In genomic region chr12:64889434-64890216, GRCh38 we compare ENCODE assay signal across 21 cellular contexts.
DNase-seq lines count a peak whose midpoint lies in the region; ATAC-seq, FAIRE-seq and TF ChIP-seq lines count a peak whose summit lies in the region.
"Had no signal": no experiment of that assay in that cellular context is flagged by ENCODE, and none has a peak within 500 bp of the region (broad histone marks: within the 10 kb centered on the region; RNA-seq: fewer than 3 reads in every experiment).

No MANE protein-coding gene starts in this region.

- POLR2A ChIA-PET in A549 (lab: Yijun Ruan, JAX) = no interaction called here

- TF ChIP-seq CTCF in A549 (IDR thresholded peaks at IDR 0.05) = no peak
- TF ChIP-seq CTCF in body of pancreas (IDR thresholded peaks at IDR 0.05) = no peak
- no peak for TF ChIP-seq CTCF in endothelial cell (IDR thresholded peaks at IDR 0.05; ENCODE audit: unreplicated experiment)

- H3K9ac ChIP-seq in mesenchymal stem cell (ENCODE audit: low read length) = no peak overlapping the region

- TF ChIP-seq POLR2A in A549 (IDR thresholded peaks at IDR 0.05; ENCODE audit: low read length) (no peak), body of pancreas (IDR thresholded peaks at IDR 0.05) (no peak)

- no peak for TF ChIP-seq EP300 in A549 (IDR thresholded peaks at IDR 0.05)

- no peak overlapping the region for H3K27ac Mint-ChIP-seq in endothelial cell (ENCODE audit: unreplicated experiment)
- H3K27ac Mint-ChIP-seq: activated CD4-positive, alpha-beta T cell treated with anti-CD3 and anti-CD28 coated beads for 36 hours; stimulated activated effector memory CD8-positive, alpha-beta T cell treated with anti-CD3 and anti-CD28 coated beads, Interleukin-12 subunit alpha, Interleukin-12 subunit beta, amount 100 ng/mL, for 72 hours had no signal

- H3K4me1 ChIP-seq in A549 (no peaks in the 10 kb centered on the region), body of pancreas (no peaks in the 10 kb centered on the region), mesenchymal stem cell (ENCODE audit: control insufficient read depth, insufficient read depth, low read depth, low read length) (no peaks in the 10 kb centered on the region)

- no peaks in the 10 kb centered on the region for H3K4me1 Mint-ChIP-seq in endothelial cell (ENCODE audit: unreplicated experiment)
- H3K4me1 Mint-ChIP-seq: central memory CD8-positive, alpha-beta T cell; neural crest cell; stimulated activated effector memory CD8-positive, alpha-beta T cell treated with anti-CD3 and anti-CD28 coated beads, Interleukin-12 subunit alpha, Interleukin-12 subunit beta, amount 100 ng/mL, for 72 hours had no signal

- no peak for TF ChIP-seq RAD21 in A549 (conservative IDR thresholded peaks at IDR 0.05 in 1 of 2, IDR thresholded peaks at IDR 0.05 in 1 of 2)

- H3K4ac ChIP-seq in mesenchymal stem cell (ENCODE audit: low read depth in 1 of 2, low read length in 2 of 2) = no peak overlapping the region

- H3K36me3 ChIP-seq in body of pancreas (replicated peaks in 1 of 2; ENCODE audit: insufficient read depth in 1 of 2, low read depth in 2 of 2) (no peaks in the 10 kb centered on the region), mesenchymal stem cell (ENCODE audit: control insufficient read depth in 1 of 2, insufficient read depth in 2 of 2, low read depth in 1 of 2, low read length in 2 of 2) (no peaks in the 10 kb centered on the region)

- no peaks in the 10 kb centered on the region for H3K27me3 Mint-ChIP-seq in endothelial cell (ENCODE audit: unreplicated experiment)

- ATAC-seq in A549 = peak; percentile 18 to 31; a peak in 3 of 6 replicates
- peak; percentile 48 for ATAC-seq in body of pancreas
- ATAC-seq in GM18870 (IDR thresholded peaks at IDR 0.05; ENCODE audit: unreplicated experiment) = no peak
- ATAC-seq: activated CD4-positive, alpha-beta T cell treated with anti-CD3 and anti-CD28 coated beads for 36 hours had no signal

- no peak overlapping the region for H2AFZ ChIP-seq in mesenchymal stem cell (ENCODE audit: low read depth, low read length)

- peak overlapping the region in 1 of 2 experiments; percentile 40 for H3K23ac ChIP-seq in mesenchymal stem cell (ENCODE audit: low read length in 2 of 2)

- H3K27ac ChIP-seq in A549 (no peak overlapping the region), body of pancreas (no peak overlapping the region), mesenchymal stem cell (ENCODE audit: low read length, poor library complexity, severe bottlenecking) (no peak overlapping the region)
- H3K27ac ChIP-seq: HL-60 had no signal

- no peak overlapping the region for H3K14ac ChIP-seq in mesenchymal stem cell (ENCODE audit: low read length in 2 of 2)

- no peaks in the 10 kb centered on the region for H3K27me3 ChIP-seq in body of pancreas
- peaks cover 0 to 26% of the 10 kb centered on the region in 2 experiments for H3K27me3 ChIP-seq in mesenchymal stem cell (ENCODE audit: control insufficient read depth in 1 of 2, insufficient read depth in 1 of 2, low read length in 2 of 2)

- FAIRE-seq in A549 (lab: Jason Lieb, UNC) = no peak
- no peak for FAIRE-seq in frontal cortex (lab: Jason Lieb, UNC)
- FAIRE-seq: islet of Langerhans had no signal

- no peak overlapping the region for H2AK5ac ChIP-seq in mesenchymal stem cell (ENCODE audit: low read length, severe bottlenecking)

- no peak overlapping the region for H2BK5ac ChIP-seq in mesenchymal stem cell (ENCODE audit: low read depth, low read length, poor library complexity, severe bottlenecking)

- no peak overlapping the region for H2BK120ac ChIP-seq in mesenchymal stem cell (ENCODE audit: low read depth, low read length)

- H4K8ac ChIP-seq in mesenchymal stem cell (ENCODE audit: low read length) = no peak overlapping the region

- peak overlapping the region in 1 of 2 experiments; percentile 12 for H3K18ac ChIP-seq in mesenchymal stem cell (ENCODE audit: low read depth in 1 of 2, low read length in 2 of 2)

- no peaks in the 10 kb centered on the region for H3K36me3 Mint-ChIP-seq in endothelial cell (ENCODE audit: low read depth, unreplicated experiment)
- H3K36me3 Mint-ChIP-seq: stimulated activated effector memory CD8-positive, alpha-beta T cell treated with anti-CD3 and anti-CD28 coated beads, Interleukin-12 subunit alpha, Interleukin-12 subunit beta, amount 100 ng/mL, for 72 hours had no signal

- no peak overlapping the region for H2BK12ac ChIP-seq in mesenchymal stem cell (ENCODE audit: low read length in 2 of 2)

- no peaks in the 10 kb centered on the region for H3K79me1 ChIP-seq in mesenchymal stem cell (replicated peaks; ENCODE audit: low read length, poor library complexity, severe bottlenecking)

- CTCF ChIA-PET in A549 (lab: Yijun Ruan, JAX) = interaction anchor here (0.7 to 5.3 kb wide), 21 partner anchors 7 to 1820 kb away, joined by 3 to 67 read pairs (median 4); partner anchors contain the start of gene WIF1

- H3K9me3 Mint-ChIP-seq in endothelial cell (ENCODE audit: unreplicated experiment) = no peaks in the 10 kb centered on the region
- H3K9me3 Mint-ChIP-seq: central memory CD8-positive, alpha-beta T cell; neural crest cell; stimulated activated effector memory CD8-positive, alpha-beta T cell treated with anti-CD3 and anti-CD28 coated beads, Interleukin-12 subunit alpha, Interleukin-12 subunit beta, amount 100 ng/mL, for 72 hours had no signal

- H3K9me3 ChIP-seq in A549 (no peaks in the 10 kb centered on the region), body of pancreas (no peaks in the 10 kb centered on the region), mesenchymal stem cell (ENCODE audit: control insufficient read depth, low read length) (no peaks in the 10 kb centered on the region)

- WGBS in A549 (ENCODE audit: missing lambda C conversion rate) = 27% methylated on average over 11 of the region's 11 CpGs
- WGBS in body of pancreas, 2 donors = 27 to 44% methylated on average over 11 of the region's 11 CpGs
- WGBS in mesenchymal stem cell = 23% methylated on average over 11 of the region's 11 CpGs

- H3K4me3 Mint-ChIP-seq in endothelial cell (ENCODE audit: unreplicated experiment) = no peak overlapping the region
- H3K4me3 Mint-ChIP-seq: activated CD4-positive, alpha-beta T cell treated with anti-CD3 and anti-CD28 coated beads for 36 hours; central memory CD8-positive, alpha-beta T cell; neural crest cell; stimulated activated effector memory CD8-positive, alpha-beta T cell treated with anti-CD3 and anti-CD28 coated beads, Interleukin-12 subunit alpha, Interleukin-12 subunit beta, amount 100 ng/mL, for 72 hours had no signal

- no peak for DNase-seq in A549 (ENCODE audit: low read depth in 1 of 2, low spot score in 1 of 2)
- peak; percentile 65 for DNase-seq in HT-29 (ENCODE audit: low spot score)
- peak in 2 of 4 donors; percentile 7 to 26 for DNase-seq in body of pancreas
- DNase-seq in mesenchymal stem cell = peak; percentile 14
- DNase-seq in frontal cortex (ENCODE audit: low spot score in 2 of 2) = no peak
- DNase-seq in cerebellar cortex (ENCODE audit: low spot score) = no peak
- no peak for DNase-seq in endothelial cell (ENCODE audit: low spot score)
- DNase-seq: activated CD4-positive, alpha-beta T cell treated with anti-CD3 and anti-CD28 coated beads for 36 hours; activated effector memory CD4-positive, alpha-beta T cell treated with anti-CD3 and anti-CD28 coated beads, Interleukin-2, amount 50 U/mL, for 16 hours; DMS79; GOT3; head of caudate nucleus; NCI-H1105; NCI-H526 treated with DMSO at 0.1 percent for 48 hours; T-helper 9 cell had no signal

- no peak overlapping the region for H2BK15ac ChIP-seq in mesenchymal stem cell (ENCODE audit: low read depth, poor library complexity, severe bottlenecking)

- H3K4me2 ChIP-seq in A549 (no peak overlapping the region), mesenchymal stem cell (ENCODE audit: low read length, poor library complexity, severe bottlenecking) (no peak overlapping the region)

- intact Hi-C loops in body of pancreas (cut with DNase I) = loop anchor here (5.0 kb wide), 1 partner anchor 228 kb away; no protein-coding TSS in a partner anchor

- H3K4me3 ChIP-seq in A549 (no peak overlapping the region), body of pancreas (no peak overlapping the region), mesenchymal stem cell (ENCODE audit: insufficient read depth in 1 of 2, low read depth in 1 of 2, low read length in 2 of 2) (no peak overlapping the region)

- H4K91ac ChIP-seq in mesenchymal stem cell (ENCODE audit: low read length) = no peak overlapping the region

TF ChIP-seq in A549, 52 proteins besides CTCF, POLR2A, EP300 and RAD21 (continues in another document):
- TF ChIP-seq, protein P1, sequence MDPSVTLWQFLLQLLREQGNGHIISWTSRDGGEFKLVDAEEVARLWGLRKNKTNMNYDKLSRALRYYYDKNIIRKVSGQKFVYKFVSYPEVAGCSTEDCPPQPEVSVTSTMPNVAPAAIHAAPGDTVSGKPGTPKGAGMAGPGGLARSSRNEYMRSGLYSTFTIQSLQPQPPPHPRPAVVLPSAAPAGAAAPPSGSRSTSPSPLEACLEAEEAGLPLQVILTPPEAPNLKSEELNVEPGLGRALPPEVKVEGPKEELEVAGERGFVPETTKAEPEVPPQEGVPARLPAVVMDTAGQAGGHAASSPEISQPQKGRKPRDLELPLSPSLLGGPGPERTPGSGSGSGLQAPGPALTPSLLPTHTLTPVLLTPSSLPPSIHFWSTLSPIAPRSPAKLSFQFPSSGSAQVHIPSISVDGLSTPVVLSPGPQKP (IDR thresholded peaks at IDR 0.05; ENCODE audit: low read depth, low read length) = no peak
- TF ChIP-seq PHF8 (IDR thresholded peaks at IDR 0.05; ENCODE audit: borderline replicate concordance, low read depth) (no peak), CEBPB (IDR thresholded peaks at IDR 0.05) (no peak), MAZ (IDR thresholded peaks at IDR 0.05; ENCODE audit: borderline replicate concordance, low read depth, low read length) (no peak), ZFP36 (IDR thresholded peaks at IDR 0.05; ENCODE audit: borderline replicate concordance, partially characterized antibody) (no peak), CBX8 (IDR thresholded peaks at IDR 0.05) (no peak), CHD4 (IDR thresholded peaks at IDR 0.05; ENCODE audit: borderline replicate concordance) (no peak), CBX2 (IDR thresholded peaks at IDR 0.05; ENCODE audit: borderline replicate concordance, low read depth) (no peak), EHF (CRISPR knock-in tag; IDR thresholded peaks at IDR 0.05) (no peak), FOXS1 (CRISPR knock-in tag; IDR thresholded peaks at IDR 0.05) (no peak), BHLHE40 (IDR thresholded peaks at IDR 0.05; ENCODE audit: low read depth, low read length) (no peak), BCL3 (IDR thresholded peaks at IDR 0.05) (no peak)

Comparison
In these comparisons a context has a peak if more than half of its experiments do, and no peak if none do; other contexts are left out.
1. DNase-seq: peak in HT-29 (single experiment) and mesenchymal stem cell (single experiment); none in A549 (0 of 2), frontal cortex (0 of 2), cerebellar cortex (single experiment) and endothelial cell (single experiment).